1 cellular context compared by ENCODE assay signal in the genomic region with DNA sequence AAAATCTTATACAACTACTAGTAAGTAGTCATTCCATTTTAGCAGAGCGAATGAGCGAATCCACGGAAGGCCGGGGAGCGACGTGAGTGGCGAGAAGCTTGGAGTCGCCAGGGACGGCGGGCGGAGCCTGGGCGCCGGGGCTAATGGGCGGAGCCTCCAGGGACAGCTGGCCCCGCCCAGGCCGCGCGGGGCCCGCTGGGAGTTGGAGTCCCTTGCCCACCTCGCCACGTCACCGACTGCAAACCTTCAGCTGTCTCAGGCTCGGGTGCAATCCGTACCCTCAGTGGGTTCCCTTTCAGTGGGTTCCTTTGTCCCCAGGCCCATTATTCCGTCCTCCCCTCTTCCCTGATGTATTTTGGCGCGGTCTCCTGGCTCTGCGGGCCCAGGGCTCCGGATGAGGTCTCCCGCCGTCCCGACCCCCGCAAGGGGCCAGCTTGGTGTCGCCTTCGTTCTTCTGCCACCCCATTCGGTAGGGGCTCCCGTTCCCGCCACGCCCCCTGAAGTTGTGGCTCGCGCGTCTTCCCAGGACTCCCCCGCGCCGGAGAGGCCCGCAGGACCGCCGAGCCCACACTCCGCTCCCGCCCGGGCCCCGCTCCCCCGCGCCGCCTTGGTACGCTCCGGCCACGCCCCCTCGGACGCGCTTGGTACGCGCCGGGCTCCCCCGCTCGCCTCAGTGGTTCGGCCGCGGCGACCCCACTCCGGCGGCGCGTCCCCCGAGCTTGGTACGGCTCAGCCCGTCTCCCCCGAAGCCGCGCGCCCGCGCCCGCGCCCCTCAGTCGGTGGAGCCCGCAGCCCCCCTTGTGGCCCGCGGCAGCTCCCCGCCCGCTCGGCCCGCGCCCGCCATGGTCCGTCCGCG.
A peak's percentile ranks its signal among the peaks of the same experiment; 100 is the strongest.
TF ChIP-seq lines count a peak whose summit lies in the region.

PTOV1 (plus strand) TSS at position 673 of the 856 bp plus-strand sequence.

TF ChIP-seq in A549, 52 proteins besides CTCF, POLR2A, EP300 and RAD21 (continued from another document):
- 0 out of 2 replicates have a peak, but pooled peaks have one; percentile 5 for TF ChIP-seq USF2 (IDR thresholded peaks at IDR 0.05)
- TF ChIP-seq EHMT2 (IDR thresholded peaks at IDR 0.05; ENCODE audit: low read depth): no peak
- no peak for TF ChIP-seq TP53 (CRISPR knock-in tag; IDR thresholded peaks at IDR 0.05)
- TF ChIP-seq NPAS2 (CRISPR knock-in tag; IDR thresholded peaks at IDR 0.05; ENCODE audit: borderline replicate concordance): no peak
- no peak for TF ChIP-seq RCOR1 (IDR thresholded peaks at IDR 0.05; ENCODE audit: low read depth, low read length)
- no peak for TF ChIP-seq ZSCAN20 (CRISPR knock-in tag; IDR thresholded peaks at IDR 0.05)
- no peak for TF ChIP-seq RNF2 (IDR thresholded peaks at IDR 0.05; ENCODE audit: borderline replicate concordance, low read depth)
- TF ChIP-seq JUN (IDR thresholded peaks at IDR 0.05): peak; percentile 80 to 83; a peak in 3 of 5 replicates
- no peak for TF ChIP-seq EHF (CRISPR knock-in tag; IDR thresholded peaks at IDR 0.05)
- TF ChIP-seq HES2 (IDR thresholded peaks at IDR 0.05): no peak
- no peak for TF ChIP-seq ELK1 (IDR thresholded peaks at IDR 0.05; ENCODE audit: low read depth, low read length)
- no peak for TF ChIP-seq JUNB (IDR thresholded peaks at IDR 0.05)
- no peak for TF ChIP-seq KDM1A (IDR thresholded peaks at IDR 0.05; ENCODE audit: low read depth)
- no peak for TF ChIP-seq CBX8 (IDR thresholded peaks at IDR 0.05)
- 0 out of 2 replicates have a peak, but pooled peaks have one; percentile 53 for TF ChIP-seq TFCP2L1 (CRISPR knock-in tag; IDR thresholded peaks at IDR 0.05)
- TF ChIP-seq FOSB (CRISPR knock-in tag; IDR thresholded peaks at IDR 0.05): no peak
- TF ChIP-seq FOSL2 (IDR thresholded peaks at IDR 0.05): no peak
- TF ChIP-seq FOSL2 (CRISPR knock-in tag; IDR thresholded peaks at IDR 0.05): peak; percentile 4; the same call in 1 of the 2 replicates
- no peak for TF ChIP-seq RARB (CRISPR knock-in tag; IDR thresholded peaks at IDR 0.05)
- TF ChIP-seq E2F6 (IDR thresholded peaks at IDR 0.05; ENCODE audit: borderline replicate concordance, low read depth): peak; percentile 65
- no peak for TF ChIP-seq SREBF2 (IDR thresholded peaks at IDR 0.05)
- TF ChIP-seq, protein P1, sequence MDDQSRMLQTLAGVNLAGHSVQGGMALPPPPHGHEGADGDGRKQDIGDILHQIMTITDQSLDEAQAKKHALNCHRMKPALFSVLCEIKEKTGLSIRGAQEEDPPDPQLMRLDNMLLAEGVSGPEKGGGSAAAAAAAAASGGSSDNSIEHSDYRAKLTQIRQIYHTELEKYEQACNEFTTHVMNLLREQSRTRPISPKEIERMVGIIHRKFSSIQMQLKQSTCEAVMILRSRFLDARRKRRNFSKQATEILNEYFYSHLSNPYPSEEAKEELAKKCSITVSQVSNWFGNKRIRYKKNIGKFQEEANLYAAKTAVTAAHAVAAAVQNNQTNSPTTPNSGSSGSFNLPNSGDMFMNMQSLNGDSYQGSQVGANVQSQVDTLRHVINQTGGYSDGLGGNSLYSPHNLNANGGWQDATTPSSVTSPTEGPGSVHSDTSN (IDR thresholded peaks at IDR 0.05): peak; percentile 49; the same call in 1 of the 2 replicates
- no peak for TF ChIP-seq ESRRA (IDR thresholded peaks at IDR 0.05; ENCODE audit: borderline replicate concordance, low read length)
- no peak; the same call in 1 of the 2 replicates for TF ChIP-seq MYC (IDR thresholded peaks at IDR 0.05; ENCODE audit: borderline replicate concordance, low read length)
- no peak for TF ChIP-seq HOXB5 (CRISPR knock-in tag; IDR thresholded peaks at IDR 0.05)
- TF ChIP-seq, protein P2, sequence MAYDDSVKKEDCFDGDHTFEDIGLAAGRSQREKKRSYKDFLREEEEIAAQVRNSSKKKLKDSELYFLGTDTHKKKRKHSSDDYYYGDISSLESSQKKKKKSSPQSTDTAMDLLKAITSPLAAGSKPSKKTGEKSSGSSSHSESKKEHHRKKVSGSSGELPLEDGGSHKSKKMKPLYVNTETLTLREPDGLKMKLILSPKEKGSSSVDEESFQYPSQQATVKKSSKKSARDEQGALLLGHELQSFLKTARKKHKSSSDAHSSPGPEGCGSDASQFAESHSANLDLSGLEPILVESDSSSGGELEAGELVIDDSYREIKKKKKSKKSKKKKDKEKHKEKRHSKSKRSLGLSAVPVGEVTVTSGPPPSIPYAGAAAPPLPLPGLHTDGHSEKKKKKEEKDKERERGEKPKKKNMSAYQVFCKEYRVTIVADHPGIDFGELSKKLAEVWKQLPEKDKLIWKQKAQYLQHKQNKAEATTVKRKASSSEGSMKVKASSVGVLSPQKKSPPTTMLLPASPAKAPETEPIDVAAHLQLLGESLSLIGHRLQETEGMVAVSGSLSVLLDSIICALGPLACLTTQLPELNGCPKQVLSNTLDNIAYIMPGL (CRISPR knock-in tag; IDR thresholded peaks at IDR 0.05; ENCODE audit: borderline replicate concordance): no peak; the same call in 1 of the 2 replicates
- TF ChIP-seq CBX2 (IDR thresholded peaks at IDR 0.05; ENCODE audit: borderline replicate concordance, low read depth): no peak
- no peak for TF ChIP-seq CHD2 (IDR thresholded peaks at IDR 0.05; ENCODE audit: low read length, partially characterized antibody)
- TF ChIP-seq GATA3 (IDR thresholded peaks at IDR 0.05; ENCODE audit: borderline replicate concordance): peak; percentile 85
- TF ChIP-seq FOXS1 (CRISPR knock-in tag; IDR thresholded peaks at IDR 0.05): no peak
- no peak for TF ChIP-seq NR3C1 (IDR thresholded peaks at IDR 0.05)
- TF ChIP-seq NFE2L2 (conservative IDR thresholded peaks at IDR 0.05; ENCODE audit: low read length): no peak
- TF ChIP-seq, protein P3, sequence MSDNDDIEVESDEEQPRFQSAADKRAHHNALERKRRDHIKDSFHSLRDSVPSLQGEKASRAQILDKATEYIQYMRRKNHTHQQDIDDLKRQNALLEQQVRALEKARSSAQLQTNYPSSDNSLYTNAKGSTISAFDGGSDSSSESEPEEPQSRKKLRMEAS (IDR thresholded peaks at IDR 0.05): peak; percentile 66
- no peak for TF ChIP-seq SMC3 (IDR thresholded peaks at IDR 0.05)
- TF ChIP-seq POLR2AphosphoS2 (conservative IDR thresholded peaks at IDR 0.05; ENCODE audit: low read length): no peak
- no peak for TF ChIP-seq HEYL (CRISPR knock-in tag; IDR thresholded peaks at IDR 0.05)
- no peak for TF ChIP-seq HDAC2 (IDR thresholded peaks at IDR 0.05)
- TF ChIP-seq ZNF302 (CRISPR knock-in tag; IDR thresholded peaks at IDR 0.05): no peak
- no peak for TF ChIP-seq ZFP36 (IDR thresholded peaks at IDR 0.05; ENCODE audit: borderline replicate concordance, partially characterized antibody)
- TF ChIP-seq, protein P4, sequence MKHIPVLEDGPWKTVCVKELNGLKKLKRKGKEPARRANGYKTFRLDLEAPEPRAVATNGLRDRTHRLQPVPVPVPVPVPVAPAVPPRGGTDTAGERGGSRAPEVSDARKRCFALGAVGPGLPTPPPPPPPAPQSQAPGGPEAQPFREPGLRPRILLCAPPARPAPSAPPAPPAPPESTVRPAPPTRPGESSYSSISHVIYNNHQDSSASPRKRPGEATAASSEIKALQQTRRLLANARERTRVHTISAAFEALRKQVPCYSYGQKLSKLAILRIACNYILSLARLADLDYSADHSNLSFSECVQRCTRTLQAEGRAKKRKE (CRISPR knock-in tag; IDR thresholded peaks at IDR 0.05; ENCODE audit: low read depth): no peak
- TF ChIP-seq HOXB13 (CRISPR knock-in tag; IDR thresholded peaks at IDR 0.05; ENCODE audit: low read depth): no peak
- TF ChIP-seq PHF8 (IDR thresholded peaks at IDR 0.05; ENCODE audit: borderline replicate concordance, low read depth): peak; percentile 89
